ENCODE assay signal across 8 cellular contexts in the genomic region with DNA sequence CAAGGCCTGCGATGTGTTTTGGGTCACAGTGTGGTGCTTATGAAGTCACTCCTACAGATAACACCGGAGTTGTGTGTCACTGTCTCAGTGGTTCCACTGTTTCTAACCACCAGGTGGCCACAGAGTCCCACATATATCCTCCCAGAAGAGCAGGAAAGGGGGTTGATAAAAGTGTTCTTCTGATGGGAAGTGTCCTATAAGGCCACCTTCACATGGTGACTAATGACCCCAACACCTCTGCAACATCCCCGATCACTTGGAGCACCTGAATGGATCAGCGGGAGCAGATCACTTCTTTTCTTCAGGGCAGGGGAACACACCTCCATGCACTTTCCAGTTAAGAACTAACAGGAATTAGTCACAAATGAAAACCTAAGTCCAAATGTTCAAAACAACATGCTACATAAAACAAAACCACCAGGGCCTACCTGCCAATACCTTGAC.
DNase-seq lines count a peak whose midpoint lies in the region; ATAC-seq, FAIRE-seq and TF ChIP-seq lines count a peak whose summit lies in the region.
"Not testable (repeated sequence)": the region's sequence is repeated elsewhere in the genome, so short reads cannot be mapped to it uniquely, and the experiment has no call there.

No MANE protein-coding gene starts in this region.

- H3K18ac ChIP-seq in H1 (ENCODE audit: extremely low read depth, low read length) = not testable (repeated sequence)

- peak overlapping the region; percentile 77 to 90 for H3K4me3 Mint-ChIP-seq in activated T-cell treated with anti-CD3 and anti-CD28 coated beads, Interleukin-2, amount 50 U/mL, for 72 hours

- not testable (repeated sequence) for BruUV-seq in HepG2 (replicated peaks; lab: Mats Ljungman, UMichigan)

- DNase-seq in AG04450 (ENCODE audit: low read depth, low spot score) (peak; percentile 33), GM18507 (ENCODE audit: extremely low spot score, insufficient read length, low read depth) (peak; percentile 36), NB4 (ENCODE audit: low read depth) (peak; percentile 83), SJSA1 (ENCODE audit: low read depth in 1 of 2, low spot score in 2 of 2) (peak; percentile 65 to 75), H1 (ENCODE audit: low read depth in 1 of 2, low spot score in 2 of 2) (peak in 1 of 2 experiments; percentile 70), HepG2 (ENCODE audit: low spot score) (peak; percentile 57)
- peak; percentile 77 to 79 for DNase-seq in activated T-cell treated with anti-CD3 and anti-CD28 coated beads, Interleukin-2, amount 50 U/mL, for 72 hours
- peak; percentile 36 to 63 (median 54) for DNase-seq in stimulated activated CD4-positive, alpha-beta T cell treated with anti-CD3 and anti-CD28 coated beads, Interleukin-12 subunit alpha, Interleukin-12 subunit beta, amount 100 ng/mL, for 48 hours (ENCODE audit: low read depth in 2 of 3, low spot score in 1 of 3)

- H3K9me3 ChIP-seq in AG04450 (ENCODE audit: control insufficient read depth, insufficient read depth, low read length); SJSA1 (replicated peaks); H1 (ENCODE audit: insufficient read depth in 2 of 2, low read depth in 1 of 2, low read length in 1 of 2); HepG2 (ENCODE audit: low read length): not testable (repeated sequence)

- not testable (repeated sequence) for H3K27ac ChIP-seq in AG04450 (ENCODE audit: low read depth, low read length); SJSA1; H1 (ENCODE audit: low read depth, low read length); HepG2 (ENCODE audit: extremely low read length, insufficient read depth, low read length)

- H3K56ac ChIP-seq in H1 (replicated peaks; ENCODE audit: insufficient read length, low read depth, low read length) = not testable (repeated sequence)

- 52% methylated on average over 4 of the region's 4 CpGs; no CpG with 5 or more reads in 1 of the 2 experiments for WGBS in H1 (ENCODE audit: extremely low coverage in 1 of 2, insufficient coverage in 1 of 2, insufficient read length in 1 of 2, insufficient replicate concordance in 2 of 2, low coverage in 1 of 2, low lambda C conversion rate in 2 of 2, missing lambda C conversion rate in 1 of 2), 2 experiments
- 8% methylated on average over 4 of the region's 4 CpGs for WGBS in HepG2 (ENCODE audit: low lambda C conversion rate)

- not testable (repeated sequence) for H4K20me1 ChIP-seq in H1 (replicated peaks in 1 of 2; ENCODE audit: control insufficient read depth in 1 of 2, insufficient read depth in 2 of 2, low read length in 2 of 2); HepG2 (ENCODE audit: insufficient read depth, low read length)

- POLR2A ChIA-PET in AG04450 (lab: Yijun Ruan, JAX); HepG2 (lab: Yijun Ruan, JAX): not testable (repeated sequence)
- POLR2A ChIA-PET in H1 (lab: Charles Lee; ENCODE audit: partially characterized antibody) = interaction anchor here (1.3 kb wide), 1 partner anchor 108 kb away, joined by 3 read pairs; no protein-coding TSS in a partner anchor

- H2BK5ac ChIP-seq in H1 (ENCODE audit: low read depth, low read length) = not testable (repeated sequence)

- H3K4me1 ChIP-seq in SJSA1 (replicated peaks) (peaks cover 13% of the 10 kb centered on the region), HepG2 (ENCODE audit: insufficient read depth, low read length) (peaks cover 24% of the 10 kb centered on the region)
- not testable (repeated sequence) for H3K4me1 ChIP-seq in H1 (replicated peaks in 1 of 4; ENCODE audit: control insufficient read depth in 3 of 4, insufficient read depth in 4 of 4, low read length in 3 of 4)

- H3K27ac Mint-ChIP-seq in activated T-cell treated with anti-CD3 and anti-CD28 coated beads, Interleukin-2, amount 50 U/mL, for 72 hours = peak overlapping the region; percentile 48

- not testable (repeated sequence) for FAIRE-seq in GM18507 (lab: Jason Lieb, UNC); H1 (lab: Jason Lieb, UNC)
- FAIRE-seq in HepG2 (lab: Jason Lieb, UNC) = peak; percentile 44

- not testable (repeated sequence) for H3K23me2 ChIP-seq in H1 (ENCODE audit: low read depth, low read length)

- H2AK5ac ChIP-seq in H1 (ENCODE audit: low read depth, low read length) = not testable (repeated sequence)

- CTCF ChIA-PET in AG04450 (lab: Charles Lee) (interaction anchor here (1.3 to 2.6 kb wide), 2 partner anchors 13 to 17 kb away, joined by 3 to 15 read pairs; no protein-coding TSS in a partner anchor), H1 (lab: Charles Lee; ENCODE audit: partially characterized antibody) (interaction anchor here (0.6 to 1.8 kb wide), 9 partner anchors 8 to 481 kb away, joined by 3 to 6 read pairs (median 4); no protein-coding TSS in a partner anchor), HepG2 (lab: Yijun Ruan, JAX; ENCODE audit: low intra/inter-chr PET ratio, low total read pairs) (interaction anchor here (1.1 kb wide), 1 partner anchor 161 kb away, joined by 3 read pairs; no protein-coding TSS in a partner anchor)

- not testable (repeated sequence) for H2BK12ac ChIP-seq in H1 (ENCODE audit: low read depth, low read length)

- H2BK20ac ChIP-seq in H1 (ENCODE audit: low read length) = not testable (repeated sequence)

- not testable (repeated sequence) for H3K4me2 ChIP-seq in H1 (ENCODE audit: insufficient read depth in 1 of 2, low read depth in 2 of 2, low read length in 2 of 2); HepG2 (ENCODE audit: low read depth, low read length)

- H3K9me3 Mint-ChIP-seq in activated T-cell treated with anti-CD3 and anti-CD28 coated beads, Interleukin-2, amount 50 U/mL, for 72 hours = not testable (repeated sequence)

- not testable (repeated sequence) for H2BK15ac ChIP-seq in H1 (ENCODE audit: low read length)

- H3K79me1 ChIP-seq in H1 (ENCODE audit: low read depth, low read length) = not testable (repeated sequence)

- not testable (repeated sequence) for H3K23ac ChIP-seq in H1 (ENCODE audit: insufficient read length)

- H4K5ac ChIP-seq in H1 (ENCODE audit: insufficient read length, low read depth, low read length) = not testable (repeated sequence)

- not testable (repeated sequence) for H3K4ac ChIP-seq in H1 (replicated peaks; ENCODE audit: insufficient read length, low read depth, low read length)

- peak; percentile 86 to 88 for ATAC-seq in activated T-cell treated with anti-CD3 and anti-CD28 coated beads, Interleukin-2, amount 50 U/mL, for 72 hours (replicated peaks in 1 of 2)
- peak; percentile 94 for ATAC-seq in HepG2

- TF ChIP-seq CTCF in AG04450 (IDR thresholded peaks at IDR 0.05; ENCODE audit: low read depth, low read length) (peak; percentile 71), NB4 (IDR thresholded peaks at IDR 0.05; ENCODE audit: low read depth, low read length) (peak; percentile 58), H1 (IDR thresholded peaks at IDR 0.05; ENCODE audit: control extremely low read depth in 1 of 3, insufficient read depth in 1 of 3, low read depth in 1 of 3, low read length in 3 of 3) (peak; percentile 47 to 70 (median 68)), HepG2 (CRISPR knock-in tag; IDR thresholded peaks at IDR 0.05) (peak; percentile 88)

- not testable (repeated sequence) for H4K91ac ChIP-seq in H1 (replicated peaks; ENCODE audit: insufficient read length, low read length)

- not testable (repeated sequence) for TF ChIP-seq EP300 in H1 (IDR thresholded peaks at IDR 0.05; ENCODE audit: borderline replicate concordance in 1 of 2, low read depth in 2 of 2, low read length in 2 of 2); HepG2 (IDR thresholded peaks at IDR 0.05; ENCODE audit: low read depth in 2 of 2, low read length in 2 of 2); HepG2 (CRISPR knock-in tag; IDR thresholded peaks at IDR 0.05; ENCODE audit: borderline replicate concordance)

- not testable (repeated sequence) for H3K9ac ChIP-seq in H1 (replicated peaks in 1 of 4; ENCODE audit: extremely low read depth in 1 of 4, low read depth in 3 of 4, low read length in 3 of 4); HepG2 (ENCODE audit: insufficient read depth, low read depth, low read length)

- not testable (repeated sequence) for H3K14ac ChIP-seq in H1 (ENCODE audit: insufficient read length)

- not testable (repeated sequence) for H3K36me3 Mint-ChIP-seq in activated T-cell treated with anti-CD3 and anti-CD28 coated beads, Interleukin-2, amount 50 U/mL, for 72 hours (ENCODE audit: insufficient read depth in 2 of 2)

- H3K4me3 ChIP-seq in AG04450 (ENCODE audit: low read depth, low read length); NB4 (ENCODE audit: low read depth, low read length); SJSA1; H1 (ENCODE audit: extremely low read depth in 1 of 4, insufficient read depth in 2 of 4, low read depth in 3 of 4, low read length in 4 of 4); HepG2 (replicated peaks in 1 of 3; ENCODE audit: insufficient read depth in 1 of 3, low read depth in 2 of 3, low read length in 3 of 3): not testable (repeated sequence)

- intact Hi-C loops in HepG2 (cut with micrococcal nuclease; ENCODE audit: unreplicated experiment) = not testable (repeated sequence)

- peaks cover 68% of the 10 kb centered on the region for H3K4me1 Mint-ChIP-seq in activated T-cell treated with anti-CD3 and anti-CD28 coated beads, Interleukin-2, amount 50 U/mL, for 72 hours (ENCODE audit: low read depth)

- not testable (repeated sequence) for H3K27me3 ChIP-seq in AG04450 (ENCODE audit: control insufficient read depth, insufficient read depth, low read length); SJSA1 (replicated peaks); H1 (replicated peaks in 1 of 4; ENCODE audit: control insufficient read depth in 3 of 4, extremely low read depth in 1 of 4, insufficient read depth in 3 of 4, low read length in 3 of 4); HepG2 (ENCODE audit: control insufficient read depth in 1 of 2, insufficient read depth in 2 of 2, low read length in 2 of 2)

- in situ Hi-C loops in HepG2 (cut with HindIII; ENCODE audit: extremely low pct_ligation_motif_present, low pct_unique_long_range_greater_than_20kb) = not testable (repeated sequence)

- H2BK120ac ChIP-seq in H1 (replicated peaks; ENCODE audit: low read depth, low read length) = not testable (repeated sequence)

- H3K36me3 ChIP-seq in SJSA1; H1 (ENCODE audit: control insufficient read depth in 2 of 4, insufficient read depth in 4 of 4, low read length in 3 of 4); HepG2 (replicated peaks in 1 of 2; ENCODE audit: control insufficient read depth in 1 of 2, insufficient read depth in 2 of 2, low read length in 2 of 2): not testable (repeated sequence)

- H4K8ac ChIP-seq in H1 (ENCODE audit: extremely low read depth, insufficient read depth, low read length) = not testable (repeated sequence)

- peak overlapping the region; percentile 76; the same call in 1 of the 2 replicates for H2AFZ ChIP-seq in H1 (ENCODE audit: low read length)
- H2AFZ ChIP-seq in HepG2 (ENCODE audit: low read length) = not testable (repeated sequence)

- not testable (repeated sequence) for H3K79me2 ChIP-seq in H1 (ENCODE audit: control insufficient read depth in 1 of 2, insufficient read depth in 2 of 2, low read length in 2 of 2); HepG2 (ENCODE audit: insufficient read depth, low read length)

- not testable (repeated sequence) for TF ChIP-seq POLR2A in NB4 (IDR thresholded peaks at IDR 0.05; ENCODE audit: extremely low read depth, insufficient read length); H1 (IDR thresholded peaks at IDR 0.05; ENCODE audit: control extremely low read depth in 1 of 2, low read depth in 2 of 2, low read length in 2 of 2); HepG2 (IDR thresholded peaks at IDR 0.05; ENCODE audit: insufficient read depth in 1 of 2, low read depth in 2 of 2, low read length in 2 of 2)

- H3K27me3 Mint-ChIP-seq in activated T-cell treated with anti-CD3 and anti-CD28 coated beads, Interleukin-2, amount 50 U/mL, for 72 hours (ENCODE audit: low read depth) = not testable (repeated sequence)

- TF ChIP-seq RAD21 in H1 (IDR thresholded peaks at IDR 0.05 in 1 of 2, conservative IDR thresholded peaks at IDR 0.05 in 1 of 2; ENCODE audit: low read depth in 2 of 2, low read length in 2 of 2) = peak; percentile 85 to 86
- TF ChIP-seq RAD21 in HepG2 (CRISPR knock-in tag; IDR thresholded peaks at IDR 0.05) = peak; percentile 88
